25 cellular contexts compared by ENCODE assay signal in genomic region chrX:130264573-130264972, GRCh38. TPM values are rescaled to one million over a fixed set of nuclear protein-coding genes. Genes with fewer than 3 reads are reported as not detected.
DNase-seq lines count a peak whose midpoint lies in the region; ATAC-seq, FAIRE-seq and TF ChIP-seq lines count a peak whose summit lies in the region.
"Had no signal": no experiment of that assay in that cellular context is flagged by ENCODE, and none has a peak within 500 bp of the region (broad histone marks: within the 10 kb centered on the region; RNA-seq: fewer than 3 reads in every experiment).

No MANE protein-coding gene starts in this region.

- CTCF ChIA-PET in K562 (lab: Yijun Ruan, JAX; ENCODE audit: low intra/inter-chr PET ratio) = no interaction called here

- no peak for TF ChIP-seq CTCF in GM12865 (IDR thresholded peaks at IDR 0.05; ENCODE audit: insufficient read depth, low read depth, low read length, missing control alignments)
- TF ChIP-seq CTCF in K562 (IDR thresholded peaks at IDR 0.05 in 2 of 3, conservative IDR thresholded peaks at IDR 0.05 in 1 of 3; ENCODE audit: insufficient read depth in 2 of 3, low read depth in 1 of 3, low read length in 3 of 3) = no peak
- no peak for TF ChIP-seq CTCF in GM23338 (conservative IDR thresholded peaks at IDR 0.05; ENCODE audit: low read depth in 2 of 2)
- no peak for TF ChIP-seq CTCF in sigmoid colon (IDR thresholded peaks at IDR 0.05)
- no peak for TF ChIP-seq CTCF in foreskin keratinocyte (conservative IDR thresholded peaks at IDR 0.05)

- H3K36me3 ChIP-seq in K562 (ENCODE audit: control insufficient read depth, insufficient read depth, low read length) = no peaks in the 10 kb centered on the region
- no peaks in the 10 kb centered on the region for H3K36me3 ChIP-seq in GM23338 (ENCODE audit: insufficient read depth)
- H3K36me3 ChIP-seq in sigmoid colon = no peaks in the 10 kb centered on the region
- H3K36me3 ChIP-seq: left ventricle myocardium inferior had no signal

- H3K27me3 ChIP-seq in K562 (ENCODE audit: control insufficient read depth in 2 of 2, insufficient read depth in 2 of 2, low read length in 2 of 2) = no peaks in the 10 kb centered on the region
- no peaks in the 10 kb centered on the region for H3K27me3 ChIP-seq in GM23338 (ENCODE audit: insufficient read depth)
- no peaks in the 10 kb centered on the region for H3K27me3 ChIP-seq in sigmoid colon
- H3K27me3 ChIP-seq in foreskin keratinocyte = no peaks in the 10 kb centered on the region

- H3K36me3 Mint-ChIP-seq in GM23338 (ENCODE audit: low read depth) = peaks cover 4% of the 10 kb centered on the region; the same call in 2 of the 3 replicates
- H3K36me3 Mint-ChIP-seq: activated CD4-positive, alpha-beta memory T cell treated with anti-CD3 and anti-CD28 coated beads for 36 hours; natural killer cell had no signal

- H3K4me2 ChIP-seq in K562 (ENCODE audit: insufficient read depth, low read length) (no peak overlapping the region), GM23338 (no peak overlapping the region)

- FAIRE-seq in K562 (lab: Jason Lieb, UNC) = no peak
- FAIRE-seq in islet of Langerhans (lab: Jason Lieb, UNC) = peak; percentile 72

- no peak overlapping the region for H3K27ac Mint-ChIP-seq in GM23338
- H3K27ac Mint-ChIP-seq: activated B cell treated with CpG ODN at 0.5 μM for 24 hours; activated CD4-positive, alpha-beta memory T cell treated with anti-CD3 and anti-CD28 coated beads for 36 hours; activated naive CD8-positive, alpha-beta T cell; CD4-positive, alpha-beta memory T cell; natural killer cell had no signal

- in situ Hi-C loops in K562 (cut with MboI) = no loop called here

- H3K4me3 ChIP-seq in GM12865 (ENCODE audit: low read depth, low read length) (no peak overlapping the region), K562 (no peak overlapping the region), GM23338 (no peak overlapping the region), sigmoid colon (no peak overlapping the region)
- H3K4me3 ChIP-seq: left ventricle myocardium inferior had no signal

- H3K9me2 ChIP-seq in GM23338 (ENCODE audit: insufficient read depth) = no peaks in the 10 kb centered on the region

- intact Hi-C loops in K562 (cut with micrococcal nuclease) = no loop called here
- intact Hi-C loops in sigmoid colon (cut with DNase I) = no loop called here

- H3F3A ChIP-seq in GM23338 (replicated peaks; ENCODE audit: low read depth) = no peaks in the 10 kb centered on the region

- H3K27ac ChIP-seq in K562 (ENCODE audit: extremely low read depth, low read depth, low read length) (no peak overlapping the region), GM23338 (ENCODE audit: low read depth) (no peak overlapping the region), sigmoid colon (no peak overlapping the region), foreskin keratinocyte (no peak overlapping the region)
- H3K27ac ChIP-seq: epithelial cell of prostate, left ventricle myocardium inferior had no signal

- no peaks in the 10 kb centered on the region for H3K9me1 ChIP-seq in K562 (ENCODE audit: control insufficient read depth, insufficient read depth, low read length)

- TF ChIP-seq RAD21 in K562 (CRISPR knock-in tag; conservative IDR thresholded peaks at IDR 0.05 in 1 of 2, IDR thresholded peaks at IDR 0.05 in 1 of 2) = no peak

- BruUV-seq in K562 (replicated peaks; lab: Mats Ljungman, UMichigan) = no TSS peak

- peak; percentile 19 for DNase-seq in GM12865 (ENCODE audit: low read depth)
- DNase-seq in M059J (ENCODE audit: low read depth) = peak; percentile 18
- DNase-seq in K562 (ENCODE audit: extremely low read depth in 1 of 4, low spot score in 3 of 4) = no peak
- DNase-seq in GM23338 (ENCODE audit: low spot score) = no peak
- DNase-seq in sigmoid colon = no peak
- DNase-seq in foreskin keratinocyte = no peak
- DNase-seq: activated B cell treated with CpG ODN at 0.5 μM for 24 hours; activated CD4-positive, alpha-beta memory T cell treated with anti-CD3 and anti-CD28 coated beads for 36 hours; CD4-positive, alpha-beta memory T cell; DMS153; hippocampal formation; Kasumi-1; left ventricle myocardium inferior; natural killer cell; NCI-H1092 treated with DMSO at 0.1 percent for 48 hours; NCI-H2029; NCI-H69; retina; Right ventricle myocardium superior; stimulated activated CD4-positive, alpha-beta T cell treated with anti-CD3 and anti-CD28 coated beads, Interleukin-12 subunit alpha, Interleukin-12 subunit beta, amount 100 ng/mL, for 4 hours; stimulated activated CD4-positive, alpha-beta T cell treated with anti-CD3 and anti-CD28 coated beads, Interleukin-4, amount 100 ng/mL, for 24 hours; stimulated activated naive CD4-positive, alpha-beta T cell had no signal

- POLR2A ChIA-PET in K562 (lab: Yijun Ruan, JAX) = no interaction called here

- H3K9me3 ChIP-seq in K562 (replicated peaks; ENCODE audit: control insufficient read depth, insufficient read depth, low read depth, low read length) (peaks cover 7% of the 10 kb centered on the region), sigmoid colon (no peaks in the 10 kb centered on the region)
- H3K9me3 ChIP-seq: left ventricle myocardium inferior had no signal

- H4K20me1 ChIP-seq in K562 (replicated peaks; ENCODE audit: control insufficient read depth, insufficient read depth, low read length) = no peaks in the 10 kb centered on the region
- peaks cover 3% of the 10 kb centered on the region; the same call in 1 of the 2 replicates for H4K20me1 ChIP-seq in GM23338 (replicated peaks; ENCODE audit: insufficient read depth)

- no peak overlapping the region for H3K4me3 Mint-ChIP-seq in GM23338
- H3K4me3 Mint-ChIP-seq: activated B cell treated with CpG ODN at 0.5 μM for 24 hours; activated CD4-positive, alpha-beta memory T cell treated with anti-CD3 and anti-CD28 coated beads for 36 hours; activated naive CD8-positive, alpha-beta T cell; CD4-positive, alpha-beta memory T cell; natural killer cell had no signal

- peaks cover 4% of the 10 kb centered on the region; the same call in 1 of the 3 replicates for H3K4me1 Mint-ChIP-seq in GM23338

- TF ChIP-seq EP300 in K562 (IDR thresholded peaks at IDR 0.05; ENCODE audit: low read length) (no peak), sigmoid colon (IDR thresholded peaks at IDR 0.05) (no peak)

- peak overlapping the region; percentile 19; the same call in 1 of the 2 replicates for H2AFZ ChIP-seq in K562 (ENCODE audit: low read depth, low read length)
- no peak overlapping the region for H2AFZ ChIP-seq in GM23338

- WGBS in K562 (ENCODE audit: insufficient coverage, low coverage, missing lambda C conversion rate) = 72% methylated on average over 2 of the region's 2 CpGs
- 90 to 92% methylated on average over 2 of the region's 2 CpGs for WGBS in sigmoid colon, 2 donors

- peaks cover 2% of the 10 kb centered on the region; the same call in 1 of the 3 replicates for H3K9me3 Mint-ChIP-seq in GM23338
- H3K9me3 Mint-ChIP-seq: activated B cell treated with CpG ODN at 0.5 μM for 24 hours; activated CD4-positive, alpha-beta memory T cell treated with anti-CD3 and anti-CD28 coated beads for 36 hours; natural killer cell had no signal

- H3K79me2 ChIP-seq in K562 (ENCODE audit: control insufficient read depth, insufficient read depth, low read length) (peaks cover 32% of the 10 kb centered on the region), GM23338 (replicated peaks; ENCODE audit: insufficient read depth) (peaks cover 66% of the 10 kb centered on the region)

- H3K4me1 ChIP-seq in K562 (replicated peaks in 1 of 2; ENCODE audit: control insufficient read depth in 2 of 2, insufficient read depth in 2 of 2, low read length in 2 of 2) (peaks cover 4 to 8% of the 10 kb centered on the region in 2 experiments; a peak in 4 of 5 replicates), GM23338 (ENCODE audit: insufficient read depth) (peaks cover 4% of the 10 kb centered on the region; the same call in 1 of the 2 replicates), sigmoid colon (peaks cover 0 to 8% (median 3%) of the 10 kb centered on the region in 4 donors), foreskin keratinocyte (no peaks in the 10 kb centered on the region)

- ATAC-seq in K562 = no peak
- no peak for ATAC-seq in GM23338
- no peak for ATAC-seq in foreskin keratinocyte
- ATAC-seq: natural killer cell had no signal

- peaks cover 1% of the 10 kb centered on the region for H3K27me3 Mint-ChIP-seq in GM23338 (ENCODE audit: insufficient read depth, low read depth, poor library complexity)
- H3K27me3 Mint-ChIP-seq: activated B cell treated with CpG ODN at 0.5 μM for 24 hours; activated CD4-positive, alpha-beta memory T cell treated with anti-CD3 and anti-CD28 coated beads for 36 hours; activated naive CD8-positive, alpha-beta T cell; CD4-positive, alpha-beta memory T cell had no signal

- no peak overlapping the region for H3K9ac ChIP-seq in K562 (ENCODE audit: insufficient read depth in 1 of 2, low read depth in 2 of 2, low read length in 2 of 2)

- TF ChIP-seq POLR2A in K562 (conservative IDR thresholded peaks at IDR 0.05) = no peak
- TF ChIP-seq POLR2A in sigmoid colon (IDR thresholded peaks at IDR 0.05) = no peak

TF ChIP-seq in GM23338, 12 proteins besides CTCF, POLR2A, EP300 and RAD21 (continues in another document):
- TF ChIP-seq POLR2AphosphoS5 (IDR thresholded peaks at IDR 0.05; ENCODE audit: low read depth) = no peak

RNA-seq across cellular contexts. Expression of gene ZNF280C, which starts 4.1 kb away (rescaled TPM):
- total RNA-seq in M059J (2014; rRNA removed; shearing (Covaris generic)) = 8.4 and 10.8 TPM in 2 replicates
- 3.2 and 11.5 TPM in 2 replicates for total RNA-seq in K562 (2011; cell fraction: chromatin; rRNA removed; ENCODE audit: low replicate concordance)
- 1.3 and 1.8 TPM in 2 replicates for total RNA-seq in K562 (2011; cell fraction: nucleolus; rRNA removed)
- total RNA-seq in K562 (2011; cell fraction: nucleoplasm; rRNA removed) = 4.5 and 8.2 TPM in 2 replicates
- 2.5 and 3.2 TPM in 2 replicates for total RNA-seq in K562 (2014; rRNA removed)
- total RNA-seq in K562 (2014; rRNA removed; fragmentation: Illumina TruSeq; extraction: Trizol) = 7.6 and 7.7 TPM in 2 replicates
- total RNA-seq in K562 (2015; rRNA removed; fragmentation: Illumina TruSeq; extraction: Trizol) = 6.9 and 7.1 TPM in 2 replicates
- total RNA-seq in K562 (2021) = 4.5 and 4.8 TPM in 2 replicates
- 6.6 and 8.3 TPM in 2 replicates for polyA plus RNA-seq in K562 (2011; rRNA removed)
- 2.2 and 3.6 TPM in 2 replicates for polyA plus RNA-seq in K562 (2011; cell fraction: cytosol; rRNA removed)
- 2.8 and 3.5 TPM in 2 replicates for polyA plus RNA-seq in K562 (2011; cell fraction: nucleus; rRNA removed)
- 1.2 and 1.7 TPM in 2 replicates for polyA plus RNA-seq in K562 (2012)
- 3.2 and 4.4 TPM in 2 replicates for polyA plus RNA-seq in K562 (2014; fragmentation: Illumina TruSeq; extraction: Trizol)
- 1 to 10 TPM; 1.6 to 1.8 TPM for polyA plus RNA-seq in K562 (2014; fragmentation: Nextera tagmentation; extraction: Ambion mirVana)
- polyA plus RNA-seq in K562 (2014; rRNA removed) = 3.6 and 4.8 TPM in 2 replicates
- 13.4 and 14.7 TPM in 2 replicates for polyA minus RNA-seq in K562 (2011; rRNA and poly(A)+ RNA removed)
- polyA minus RNA-seq in K562 (2011; cell fraction: cytosol; rRNA and poly(A)+ RNA removed) = 2.9 and 3.9 TPM in 2 replicates
- polyA minus RNA-seq in K562 (2011; cell fraction: nucleus; rRNA and poly(A)+ RNA removed) = 2.2 and 5.0 TPM in 2 replicates
- 14.4 and 15.1 TPM in 2 replicates for total RNA-seq in GM23338 (2014; rRNA removed; shearing (Covaris generic))
- 5.4 and 7.9 TPM in 2 replicates for polyA plus RNA-seq in GM23338 (2016; fragmentation: Nextera tagmentation; extraction: Ambion mirVana)
- 1 to 10 TPM; 5.3 to 6.4 (median 5.7) TPM for total RNA-seq in sigmoid colon
- polyA plus RNA-seq in sigmoid colon = 1 to 10 TPM in 1 of 3 donors, under 1 TPM in 2; under 0.01 to 1.2 (median 0.92) TPM
- total RNA-seq in foreskin keratinocyte = 5.0 and 5.3 TPM in 2 replicates
- 0.57 and 0.96 TPM in 2 replicates for polyA plus RNA-seq in foreskin keratinocyte

Comparison
In these comparisons a context has a peak if more than half of its experiments do, and no peak if none do; other contexts are left out.
1. DNase-seq: peak in GM12865 (single experiment) and M059J (single experiment); none in K562 (0 of 4), GM23338 (single experiment), sigmoid colon (single experiment) and foreskin keratinocyte (0 of 2).